ENCODE assay signal across 26 cellular contexts in the genomic region with DNA sequence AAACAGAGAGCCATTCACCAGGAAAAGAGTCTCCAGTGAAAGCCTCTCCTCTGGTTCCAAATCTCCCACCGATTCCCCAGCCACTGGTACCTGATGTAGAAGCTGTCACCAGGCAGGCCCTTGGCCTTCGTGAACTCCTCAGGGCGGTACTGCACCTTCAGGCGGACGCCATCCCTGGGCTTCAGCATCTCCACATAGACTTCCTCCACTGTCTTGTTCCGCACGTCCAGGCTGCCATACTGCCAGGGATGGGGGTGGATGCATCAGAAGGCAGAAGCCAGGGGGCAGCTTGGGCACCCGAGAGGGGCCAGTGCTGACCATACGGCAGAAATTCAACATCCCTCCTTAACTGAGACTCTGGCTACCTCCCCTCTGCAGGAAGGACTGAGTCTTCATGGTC.
"Had no signal": no experiment of that assay in that cellular context is flagged by ENCODE, and none has a peak within 500 bp of the region (broad histone marks: within the 10 kb centered on the region; RNA-seq: fewer than 3 reads in every experiment).

No MANE protein-coding gene starts in this region.

- H3K27ac ChIP-seq: brain microvascular endothelial cell, colonic mucosa, epithelial cell of prostate, WERI-Rb-1 had no signal

- H3K27me3 Mint-ChIP-seq: activated B cell treated with CpG ODN at 0.5 μM for 24 hours; activated CD8-positive, alpha-beta T cell treated with anti-CD3 and anti-CD28 coated beads for 36 hours; activated naive CD4-positive, alpha-beta T cell treated with anti-CD3 and anti-CD28 coated beads, Interleukin-2, amount 10 ng/mL, durations not matched to agents 7 days and 5 days; activated T-helper 17 cell treated with anti-CD3 and anti-CD28 coated beads, Interleukin-2, amount 50 U/mL, for 72 hours; T-cell had no signal

- H3K9me3 Mint-ChIP-seq: activated B cell treated with CpG ODN at 0.5 μM for 24 hours; activated CD8-positive, alpha-beta T cell treated with anti-CD3 and anti-CD28 coated beads for 36 hours; activated naive CD4-positive, alpha-beta T cell treated with anti-CD3 and anti-CD28 coated beads, Interleukin-2, amount 10 ng/mL, durations not matched to agents 7 days and 5 days; activated naive CD4-positive, alpha-beta T cell treated with anti-CD3 and anti-CD28 coated beads, Interleukin-2, amount 50 U/mL, for 72 hours; activated T-cell treated with anti-CD3 and anti-CD28 coated beads, Interleukin-2, amount 50 U/mL, for 4 hours; activated T-helper 17 cell treated with anti-CD3 and anti-CD28 coated beads, Interleukin-2, amount 50 U/mL, for 72 hours; T-cell; T-helper 1 cell treated with Interleukin-12 subunit alpha and Interleukin-12 subunit beta and Interleukin-4 antibody, amounts not matched to agents 30 μg/mL and 1 μg/mL, for 36 hours had no signal

- H3K36me3 Mint-ChIP-seq: activated naive CD4-positive, alpha-beta T cell treated with anti-CD3 and anti-CD28 coated beads, Interleukin-2, amount 50 U/mL, for 72 hours; T-cell had no signal

- ATAC-seq: activated CD4-positive, CD25-positive, alpha-beta regulatory T cell treated with anti-CD3 and anti-CD28 coated beads, Interleukin-2, amount 50 U/mL, for 24 hours; activated CD8-positive, alpha-beta T cell treated with anti-CD3 and anti-CD28 coated beads for 36 hours; activated naive CD4-positive, alpha-beta T cell treated with anti-CD3 and anti-CD28 coated beads, Interleukin-2, amount 50 U/mL, for 72 hours; activated T-cell treated with anti-CD3 and anti-CD28 coated beads, Interleukin-2, amount 50 U/mL, for 4 hours; activated T-helper 17 cell treated with anti-CD3 and anti-CD28 coated beads, Interleukin-2, amount 50 U/mL, for 72 hours; T-cell had no signal

- H3K4me1 ChIP-seq: colonic mucosa had no signal

- H3K4me1 Mint-ChIP-seq: activated B cell treated with CpG ODN at 0.5 μM for 24 hours; activated naive CD4-positive, alpha-beta T cell treated with anti-CD3 and anti-CD28 coated beads, Interleukin-2, amount 10 ng/mL, durations not matched to agents 7 days and 5 days; activated T-helper 17 cell treated with anti-CD3 and anti-CD28 coated beads, Interleukin-2, amount 50 U/mL, for 72 hours; T-cell had no signal

- H3K36me3 ChIP-seq: colonic mucosa had no signal

- H3K27me3 ChIP-seq: brain microvascular endothelial cell, colonic mucosa had no signal

- DNase-seq: activated B cell treated with CpG ODN at 0.5 μM for 24 hours; activated CD4-positive, alpha-beta T cell treated with anti-CD3 and anti-CD28 coated beads for 48 hours; activated CD4-positive, alpha-beta T cell treated with anti-CD3 and anti-CD28 coated beads, Interleukin-2, amount 50 U/mL, for 1 hour; activated CD4-positive, alpha-beta T cell treated with anti-CD3 and anti-CD28 coated beads, Interleukin-2, amount 50 U/mL, for 48 hours; activated CD8-positive, alpha-beta memory T cell treated with anti-CD3 and anti-CD28 coated beads for 24 hours; activated CD8-positive, alpha-beta T cell treated with anti-CD3 and anti-CD28 coated beads for 36 hours; activated gamma-delta T cell; activated naive CD4-positive, alpha-beta T cell; activated naive CD4-positive, alpha-beta T cell treated with anti-CD3 and anti-CD28 coated beads, Interleukin-2, amount 10 ng/mL, durations not matched to agents 7 days and 5 days; activated T-cell treated with anti-CD3 and anti-CD28 coated beads, Interleukin-2, amount 50 U/mL, for 4 hours; amniotic stem cell; anterior cingulate cortex; brain microvascular endothelial cell; colonic mucosa; effector CD8-positive, alpha-beta T cell; foreskin fibroblast; head of caudate nucleus; SW 1271; T-cell; T1000; WERI-Rb-1 had no signal

- H3K4me3 Mint-ChIP-seq: activated B cell treated with CpG ODN at 0.5 μM for 24 hours; activated CD8-positive, alpha-beta T cell treated with anti-CD3 and anti-CD28 coated beads for 36 hours; activated naive CD4-positive, alpha-beta T cell treated with anti-CD3 and anti-CD28 coated beads, Interleukin-2, amount 10 ng/mL, durations not matched to agents 7 days and 5 days; activated T-cell treated with anti-CD3 and anti-CD28 coated beads, Interleukin-2, amount 50 U/mL, for 4 hours; activated T-helper 17 cell treated with anti-CD3 and anti-CD28 coated beads, Interleukin-2, amount 50 U/mL, for 72 hours; T-cell; T-helper 1 cell treated with Interleukin-12 subunit alpha and Interleukin-12 subunit beta and Interleukin-4 antibody, amounts not matched to agents 30 μg/mL and 1 μg/mL, for 36 hours had no signal

- H3K9me3 ChIP-seq: colonic mucosa had no signal

- H3K27ac Mint-ChIP-seq: activated B cell treated with CpG ODN at 0.5 μM for 24 hours; activated CD8-positive, alpha-beta T cell treated with anti-CD3 and anti-CD28 coated beads for 36 hours; activated naive CD4-positive, alpha-beta T cell treated with anti-CD3 and anti-CD28 coated beads, Interleukin-2, amount 10 ng/mL, durations not matched to agents 7 days and 5 days; activated T-helper 17 cell treated with anti-CD3 and anti-CD28 coated beads, Interleukin-2, amount 50 U/mL, for 72 hours; T-cell; T-helper 1 cell treated with Interleukin-12 subunit alpha and Interleukin-12 subunit beta and Interleukin-4 antibody, amounts not matched to agents 30 μg/mL and 1 μg/mL, for 36 hours had no signal

- H3K4me3 ChIP-seq: colonic mucosa had no signal
